In genomic region chr11:836700-837099, GRCh38 we compare ENCODE assay signal across 27 cellular contexts. TPM values are rescaled to one million over a fixed set of nuclear protein-coding genes. Genes with fewer than 3 reads are reported as not detected.
A peak's percentile ranks its signal among the peaks of the same experiment; 100 is the strongest.
DNase-seq lines count a peak whose midpoint lies in the region; ATAC-seq, FAIRE-seq and TF ChIP-seq lines count a peak whose summit lies in the region.
"Had no signal": no experiment of that assay in that cellular context is flagged by ENCODE, and none has a peak within 500 bp of the region (broad histone marks: within the 10 kb centered on the region; RNA-seq: fewer than 3 reads in every experiment).

No MANE protein-coding gene starts in this region.

- H3K36me3 ChIP-seq in right atrium auricular region (peaks cover 51% of the 10 kb centered on the region), K562 (ENCODE audit: control insufficient read depth, insufficient read depth, low read length) (peaks cover 65% of the 10 kb centered on the region; the same call in 2 of the 3 replicates), stomach (peaks cover 41 to 55% (median 50%) of the 10 kb centered on the region in 4 donors)

- POLR2A ChIA-PET in K562 (lab: Yijun Ruan, JAX), result interaction anchor here (0.6 to 1.6 kb wide), 4 partner anchors 14 to 1835 kb away, joined by 3 to 5 read pairs (median 3); no protein-coding TSS in a partner anchor

- peaks cover 4% of the 10 kb centered on the region for H3K9me1 ChIP-seq in K562 (ENCODE audit: control insufficient read depth, insufficient read depth, low read length)

- no peak overlapping the region for H3K4me3 ChIP-seq in right atrium auricular region
- no peak overlapping the region for H3K4me3 ChIP-seq in K562
- no peak overlapping the region for H3K4me3 ChIP-seq in stomach
- H3K4me3 ChIP-seq: BLaER1 treated with 17β-estradiol and CSF1 and Interleukin-3, amounts not matched to agents 10 nM and 100 nM; hepatocyte; Peyer's patch; spleen; thoracic aorta had no signal

- peaks cover 7% of the 10 kb centered on the region for H4K20me1 ChIP-seq in K562 (replicated peaks; ENCODE audit: control insufficient read depth, insufficient read depth, low read length)

- DNase-seq in right atrium auricular region (ENCODE audit: low spot score) (no peak), cardiac septum (ENCODE audit: low spot score) (no peak), K562 (ENCODE audit: extremely low read depth in 1 of 4, low spot score in 3 of 4) (no peak), stomach (no peak), SK-N-DZ (ENCODE audit: low spot score) (no peak), AG08396 (ENCODE audit: low spot score) (no peak)
- DNase-seq: ACHN; activated CD4-positive, alpha-beta T cell treated with anti-CD3 and anti-CD28 coated beads for 36 hours; activated gamma-delta T cell; COR-L47; DND-41; foreskin fibroblast; immature natural killer cell; naive thymus-derived CD4-positive, alpha-beta T cell; NCI-H187; NCI-H524 treated with DMSO at 0.1 percent for 48 hours; NK-92 treated with Interleukin-12 subunit alpha and Interleukin-12 subunit beta, amount 100 ng/mL, for 24 hours; Peyer's patch; stimulated activated CD4-positive, alpha-beta T cell treated with anti-CD3 and anti-CD28 coated beads, Interleukin-2, amount 100 ng/mL, for 48 hours had no signal

- BruUV-seq in K562 (replicated peaks; lab: Mats Ljungman, UMichigan), result no TSS peak

- no peak for FAIRE-seq in K562 (lab: Jason Lieb, UNC)

- TF ChIP-seq EP300 in K562 (IDR thresholded peaks at IDR 0.05; ENCODE audit: low read length) (no peak), stomach (IDR thresholded peaks at IDR 0.05) (no peak)

- intact Hi-C loops in cardiac septum (cut with DNase I), result no loop called here
- intact Hi-C loops in K562 (cut with micrococcal nuclease), result no loop called here
- intact Hi-C loops in stomach (cut with DNase I; ENCODE audit: low total_unique reads), result no loop called here

- TF ChIP-seq POLR2A in K562 (conservative IDR thresholded peaks at IDR 0.05), result no peak
- TF ChIP-seq POLR2A in stomach (IDR thresholded peaks at IDR 0.05), result no peak

- no peak overlapping the region for H3K4me2 ChIP-seq in K562 (ENCODE audit: insufficient read depth, low read length)
- H3K4me2 ChIP-seq: BLaER1 treated with 17β-estradiol and CSF1 and Interleukin-3, amounts not matched to agents 10 nM and 100 nM; hepatocyte had no signal

- no peak for TF ChIP-seq RAD21 in K562 (CRISPR knock-in tag; conservative IDR thresholded peaks at IDR 0.05 in 1 of 2, IDR thresholded peaks at IDR 0.05 in 1 of 2)

- H2AFZ ChIP-seq in K562 (ENCODE audit: low read depth, low read length), result no peak overlapping the region
- H2AFZ ChIP-seq: hepatocyte had no signal

- H3K4me1 ChIP-seq in right atrium auricular region (peaks cover 0 to 86% of the 10 kb centered on the region in 2 donors), K562 (replicated peaks in 1 of 2; ENCODE audit: control insufficient read depth in 2 of 2, insufficient read depth in 2 of 2, low read length in 2 of 2) (peaks cover 29 to 88% of the 10 kb centered on the region in 2 experiments; a peak in 4 of 5 replicates), stomach (peaks cover 63 to 96% (median 92%) of the 10 kb centered on the region in 4 donors)

- WGBS in K562 (ENCODE audit: insufficient coverage, low coverage, missing lambda C conversion rate), result 93% methylated on average over 9 of the region's 9 CpGs
- 79 to 89% (median 82%) methylated on average over 7 to 9 of the region's 9 CpGs; no CpG with 5 or more reads in 1 of the 5 donors for WGBS in stomach, 5 donors

- peak overlapping the region in 1 of 2 experiments; percentile 83; a peak in 2 of 4 replicates for H3K9ac ChIP-seq in K562 (ENCODE audit: insufficient read depth in 1 of 2, low read depth in 2 of 2, low read length in 2 of 2)
- H3K9ac ChIP-seq: BLaER1 treated with 17β-estradiol and CSF1 and Interleukin-3, amounts not matched to agents 10 nM and 100 nM had no signal

- in situ Hi-C loops in K562 (cut with MboI), result no loop called here

- H3K27me3 ChIP-seq in right atrium auricular region (no peaks in the 10 kb centered on the region), K562 (ENCODE audit: control insufficient read depth in 2 of 2, insufficient read depth in 2 of 2, low read length in 2 of 2) (no peaks in the 10 kb centered on the region), stomach (peaks cover 0 to 10% (median 0%) of the 10 kb centered on the region in 3 donors)
- H3K27me3 ChIP-seq: hepatocyte, Peyer's patch had no signal

- H3K27ac ChIP-seq in right atrium auricular region, result peak overlapping the region; percentile 19 to 35
- peak overlapping the region; percentile 52; the same call in 1 of the 3 replicates for H3K27ac ChIP-seq in K562 (ENCODE audit: extremely low read depth, low read depth, low read length)
- H3K27ac ChIP-seq in stomach, result peak overlapping the region in 3 of 5 donors; percentile 91 to 98 (median 91)
- H3K27ac ChIP-seq: BLaER1 treated with 17β-estradiol and CSF1 and Interleukin-3, amounts not matched to agents 10 nM and 100 nM; hepatocyte had no signal

- CTCF ChIA-PET in K562 (lab: Yijun Ruan, JAX; ENCODE audit: low intra/inter-chr PET ratio), result no interaction called here

- H3K79me2 ChIP-seq in K562 (ENCODE audit: control insufficient read depth, insufficient read depth, low read length), result peaks cover 77% of the 10 kb centered on the region

- H3K9me3 ChIP-seq in right atrium auricular region, result no peaks in the 10 kb centered on the region
- no peaks in the 10 kb centered on the region for H3K9me3 ChIP-seq in K562 (replicated peaks; ENCODE audit: control insufficient read depth, insufficient read depth, low read depth, low read length)
- H3K9me3 ChIP-seq in stomach, result no peaks in the 10 kb centered on the region
- H3K9me3 ChIP-seq: BLaER1 treated with 17β-estradiol and CSF1 and Interleukin-3, amounts not matched to agents 10 nM and 100 nM; Peyer's patch; spleen; thoracic aorta had no signal

- no peak for ATAC-seq in K562
- ATAC-seq: activated CD4-positive, alpha-beta T cell treated with anti-CD3 and anti-CD28 coated beads for 36 hours; left lobe of liver; naive thymus-derived CD4-positive, alpha-beta T cell; stimulated activated memory B cell treated with anti-CD40 and anti-IgM and Interleukin-4, amounts not matched to agents 10 μg/mL and 1 μg/mL and 100 μg/mL, for 72 hours had no signal

- TF ChIP-seq CTCF in right atrium auricular region (IDR thresholded peaks at IDR 0.05) (no peak), K562 (IDR thresholded peaks at IDR 0.05 in 2 of 3, conservative IDR thresholded peaks at IDR 0.05 in 1 of 3; ENCODE audit: insufficient read depth in 2 of 3, low read depth in 1 of 3, low read length in 3 of 3) (no peak), stomach (IDR thresholded peaks at IDR 0.05) (no peak)

RNA-seq across cellular contexts. Expression of gene CD151, which starts 3.9 kb away (rescaled TPM):
- total RNA-seq in right atrium auricular region, result 100 to 1,000 TPM; 322 to 710 TPM
- 625 TPM for total RNA-seq in cardiac septum
- total RNA-seq in K562 (2011; cell fraction: chromatin; rRNA removed; ENCODE audit: low replicate concordance), result 104 and 449 TPM in 2 replicates
- total RNA-seq in K562 (2011; cell fraction: nucleolus; rRNA removed), result 583 and 614 TPM in 2 replicates
- total RNA-seq in K562 (2011; cell fraction: nucleoplasm; rRNA removed), result 235 and 299 TPM in 2 replicates
- 141 and 185 TPM in 2 replicates for total RNA-seq in K562 (2014; rRNA removed)
- total RNA-seq in K562 (2014; rRNA removed; fragmentation: Illumina TruSeq; extraction: Trizol), result 40.0 and 65.9 TPM in 2 replicates
- total RNA-seq in K562 (2015; rRNA removed; fragmentation: Illumina TruSeq; extraction: Trizol), result 121 and 140 TPM in 2 replicates
- total RNA-seq in K562 (2021), result 187 and 189 TPM in 2 replicates
- polyA plus RNA-seq in K562 (2011; rRNA removed), result 179 and 218 TPM in 2 replicates
- 332 and 568 TPM in 2 replicates for polyA plus RNA-seq in K562 (2011; cell fraction: cytosol; rRNA removed)
- 363 and 514 TPM in 2 replicates for polyA plus RNA-seq in K562 (2011; cell fraction: nucleus; rRNA removed)
- 181 and 228 TPM in 2 replicates for polyA plus RNA-seq in K562 (2012)
- polyA plus RNA-seq in K562 (2014; fragmentation: Illumina TruSeq; extraction: Trizol), result 95.6 and 190 TPM in 2 replicates
- polyA plus RNA-seq in K562 (2014; fragmentation: Nextera tagmentation; extraction: Ambion mirVana), result 1 to 10 TPM; 2.3 to 6.5 TPM
- polyA plus RNA-seq in K562 (2014; rRNA removed), result 187 and 238 TPM in 2 replicates
- polyA minus RNA-seq in K562 (2011; rRNA and poly(A)+ RNA removed), result 64.7 and 146 TPM in 2 replicates
- polyA minus RNA-seq in K562 (2011; cell fraction: cytosol; rRNA and poly(A)+ RNA removed), result 86.1 and 96.6 TPM in 2 replicates
- 94.5 and 98.4 TPM in 2 replicates for polyA minus RNA-seq in K562 (2011; cell fraction: nucleus; rRNA and poly(A)+ RNA removed)
- total RNA-seq in stomach, result 100 to 1,000 TPM; 103 to 293 (median 157) TPM
- 100 to 1,000 TPM in 2 of 3 donors, 10 to 100 TPM in 1; 66.7 to 262 (median 206) TPM for polyA plus RNA-seq in stomach
- polyA plus RNA-seq in SK-N-DZ (2014; cell fraction: cytosol; rRNA removed), result 190 and 218 TPM in 2 replicates
- 299 and 307 TPM in 2 replicates for polyA plus RNA-seq in SK-N-DZ (2014; cell fraction: nucleus; rRNA removed)

RNA-seq across cellular contexts. Expression of gene POLR2L, which starts 5.6 kb away (rescaled TPM):
- total RNA-seq in right atrium auricular region (100 to 1,000 TPM in 1 of 2 donors, 10 to 100 TPM in 1; 54.5 to 132 TPM), cardiac septum (202 TPM), K562 (2014; rRNA removed) (688 and 1,043 TPM in 2 replicates), K562 (2014; rRNA removed; fragmentation: Illumina TruSeq; extraction: Trizol) (21.4 and 38.3 TPM in 2 replicates), K562 (2015; rRNA removed; fragmentation: Illumina TruSeq; extraction: Trizol) (170 and 171 TPM in 2 replicates), K562 (2021) (217 and 237 TPM in 2 replicates), stomach (100 to 1,000 TPM in 1 of 5 donors, 10 to 100 TPM in 4; 13.8 to 407 (median 63.4) TPM)
- 11.3 and 43.7 TPM in 2 replicates for total RNA-seq in K562 (2011; cell fraction: chromatin; rRNA removed; ENCODE audit: low replicate concordance)
- 55.9 and 78.4 TPM in 2 replicates for total RNA-seq in K562 (2011; cell fraction: nucleolus; rRNA removed)
- 39.7 and 45.6 TPM in 2 replicates for total RNA-seq in K562 (2011; cell fraction: nucleoplasm; rRNA removed)
- polyA plus RNA-seq in K562 (2011; rRNA removed) (40.7 and 91.6 TPM in 2 replicates), K562 (2014; fragmentation: Illumina TruSeq; extraction: Trizol) (48.1 and 191 TPM in 2 replicates), K562 (2014; fragmentation: Nextera tagmentation; extraction: Ambion mirVana) (100 to 1,000 TPM in 1 of 2 experiments, 10 to 100 TPM in 1; 97.7 to 108 TPM), K562 (2014; rRNA removed) (350 and 635 TPM in 2 replicates), stomach (100 to 1,000 TPM; 130 to 160 (median 152) TPM)
- 76.1 and 201 TPM in 2 replicates for polyA plus RNA-seq in K562 (2011; cell fraction: cytosol; rRNA removed)
- 112 and 200 TPM in 2 replicates for polyA plus RNA-seq in K562 (2011; cell fraction: nucleus; rRNA removed)
- polyA plus RNA-seq in K562 (2012), result 226 and 569 TPM in 2 replicates
- polyA minus RNA-seq in K562 (2011; rRNA and poly(A)+ RNA removed), result 35.2 and 74.3 TPM in 2 replicates
- polyA minus RNA-seq in K562 (2011; cell fraction: cytosol; rRNA and poly(A)+ RNA removed), result 127 and 132 TPM in 2 replicates
- 29.1 and 33.3 TPM in 2 replicates for polyA minus RNA-seq in K562 (2011; cell fraction: nucleus; rRNA and poly(A)+ RNA removed)
- polyA plus RNA-seq in SK-N-DZ (2014; cell fraction: cytosol; rRNA removed), result 19.3 and 25.4 TPM in 2 replicates
- 10.4 and 16.2 TPM in 2 replicates for polyA plus RNA-seq in SK-N-DZ (2014; cell fraction: nucleus; rRNA removed)

RNA-seq across cellular contexts. Expression of gene TSPAN4, which starts 6.0 kb away (rescaled TPM):
- total RNA-seq in right atrium auricular region, result 10 to 100 TPM; 37.2 to 81.0 TPM
- total RNA-seq in cardiac septum, result 27.9 TPM
- total RNA-seq in K562 (2011; cell fraction: chromatin; rRNA removed; ENCODE audit: low replicate concordance), result 19.4 and 74.3 TPM in 2 replicates
- 78.6 and 92.9 TPM in 2 replicates for total RNA-seq in K562 (2011; cell fraction: nucleolus; rRNA removed)
- 32.7 and 41.1 TPM in 2 replicates for total RNA-seq in K562 (2011; cell fraction: nucleoplasm; rRNA removed)
- total RNA-seq in K562 (2014; rRNA removed), result 23.1 and 40.5 TPM in 2 replicates
- 2.3 and 3.8 TPM in 2 replicates for total RNA-seq in K562 (2014; rRNA removed; fragmentation: Illumina TruSeq; extraction: Trizol)
- 15.7 and 16.7 TPM in 2 replicates for total RNA-seq in K562 (2015; rRNA removed; fragmentation: Illumina TruSeq; extraction: Trizol)
- 27.6 and 28.3 TPM in 2 replicates for total RNA-seq in K562 (2021)
- polyA plus RNA-seq in K562 (2011; rRNA removed), result 21.5 and 42.1 TPM in 2 replicates
- polyA plus RNA-seq in K562 (2011; cell fraction: cytosol; rRNA removed), result 46.2 and 103 TPM in 2 replicates
- polyA plus RNA-seq in K562 (2011; cell fraction: nucleus; rRNA removed), result 108 and 187 TPM in 2 replicates
- 26.1 and 35.7 TPM in 2 replicates for polyA plus RNA-seq in K562 (2012)
- polyA plus RNA-seq in K562 (2014; fragmentation: Illumina TruSeq; extraction: Trizol), result 5.6 and 19.8 TPM in 2 replicates
- 1 to 10 TPM in 1 of 2 experiments, under 1 TPM in 1; 0.07 to 2.4 TPM for polyA plus RNA-seq in K562 (2014; fragmentation: Nextera tagmentation; extraction: Ambion mirVana)
- polyA plus RNA-seq in K562 (2014; rRNA removed), result 31.0 and 33.0 TPM in 2 replicates
- polyA minus RNA-seq in K562 (2011; rRNA and poly(A)+ RNA removed), result 6.9 and 10.4 TPM in 2 replicates
- polyA minus RNA-seq in K562 (2011; cell fraction: cytosol; rRNA and poly(A)+ RNA removed), result 27.9 and 34.5 TPM in 2 replicates
- 18.6 and 21.2 TPM in 2 replicates for polyA minus RNA-seq in K562 (2011; cell fraction: nucleus; rRNA and poly(A)+ RNA removed)
- 100 to 1,000 TPM in 1 of 5 donors, 10 to 100 TPM in 4; 20.5 to 116 (median 29.7) TPM for total RNA-seq in stomach
- polyA plus RNA-seq in stomach, result 10 to 100 TPM; 10.5 to 29.8 (median 26.4) TPM
- polyA plus RNA-seq in SK-N-DZ (2014; cell fraction: cytosol; rRNA removed), result 93.8 and 122 TPM in 2 replicates
- 185 and 239 TPM in 2 replicates for polyA plus RNA-seq in SK-N-DZ (2014; cell fraction: nucleus; rRNA removed)

RNA-seq across cellular contexts. Expression of gene CRACR2B, which starts 9.0 kb away (rescaled TPM):
- 10 to 100 TPM; 15.6 to 29.7 TPM for total RNA-seq in right atrium auricular region
- total RNA-seq in cardiac septum, result 12.2 TPM
- 32.8 and 134 TPM in 2 replicates for total RNA-seq in K562 (2011; cell fraction: chromatin; rRNA removed; ENCODE audit: low replicate concordance)
- 116 and 120 TPM in 2 replicates for total RNA-seq in K562 (2011; cell fraction: nucleolus; rRNA removed)
- total RNA-seq in K562 (2011; cell fraction: nucleoplasm; rRNA removed), result 53.6 and 58.1 TPM in 2 replicates
- total RNA-seq in K562 (2014; rRNA removed), result 19.7 and 21.9 TPM in 2 replicates
- 0.86 and 2.3 TPM in 2 replicates for total RNA-seq in K562 (2014; rRNA removed; fragmentation: Illumina TruSeq; extraction: Trizol)
- 5.8 and 6.0 TPM in 2 replicates for total RNA-seq in K562 (2015; rRNA removed; fragmentation: Illumina TruSeq; extraction: Trizol)
- 29.0 and 35.7 TPM in 2 replicates for total RNA-seq in K562 (2021)
- polyA plus RNA-seq in K562 (2011; rRNA removed), result 5.7 and 15.1 TPM in 2 replicates
- polyA plus RNA-seq in K562 (2011; cell fraction: cytosol; rRNA removed), result 5.8 and 17.5 TPM in 2 replicates
- polyA plus RNA-seq in K562 (2011; cell fraction: nucleus; rRNA removed), result 229 and 325 TPM in 2 replicates
- polyA plus RNA-seq in K562 (2012), result 22.7 and 54.8 TPM in 2 replicates
- 7.2 and 13.1 TPM in 2 replicates for polyA plus RNA-seq in K562 (2014; fragmentation: Illumina TruSeq; extraction: Trizol)
- under 1 TPM; 0.10 to 0.13 TPM for polyA plus RNA-seq in K562 (2014; fragmentation: Nextera tagmentation; extraction: Ambion mirVana)
- 40.7 and 51.0 TPM in 2 replicates for polyA plus RNA-seq in K562 (2014; rRNA removed)
- 0.84 and 1.6 TPM in 2 replicates for polyA minus RNA-seq in K562 (2011; rRNA and poly(A)+ RNA removed)
- 5.2 and 6.3 TPM in 2 replicates for polyA minus RNA-seq in K562 (2011; cell fraction: cytosol; rRNA and poly(A)+ RNA removed)
- polyA minus RNA-seq in K562 (2011; cell fraction: nucleus; rRNA and poly(A)+ RNA removed), result 24.2 and 30.4 TPM in 2 replicates
- total RNA-seq in stomach, result 100 to 1,000 TPM in 4 of 5 donors, 10 to 100 TPM in 1; 12.7 to 556 (median 165) TPM
- polyA plus RNA-seq in stomach, result 100 to 1,000 TPM; 105 to 133 (median 119) TPM
- 25.4 and 33.1 TPM in 2 replicates for polyA plus RNA-seq in SK-N-DZ (2014; cell fraction: cytosol; rRNA removed)
- 281 and 344 TPM in 2 replicates for polyA plus RNA-seq in SK-N-DZ (2014; cell fraction: nucleus; rRNA removed)
- total RNA-seq: H4, SK-MEL-5 had no signal
- polyA plus RNA-seq: naive thymus-derived CD4-positive, alpha-beta T cell had no signal

RNA-seq across cellular contexts. Expression of gene PNPLA2, which starts 18.0 kb away (rescaled TPM):
- 100 to 1,000 TPM in 1 of 2 donors, 10 to 100 TPM in 1; 94.4 to 123 TPM for total RNA-seq in right atrium auricular region
- total RNA-seq in cardiac septum, result 209 TPM
- 83.1 and 391 TPM in 2 replicates for total RNA-seq in K562 (2011; cell fraction: chromatin; rRNA removed; ENCODE audit: low replicate concordance)
- 282 and 286 TPM in 2 replicates for total RNA-seq in K562 (2011; cell fraction: nucleolus; rRNA removed)
- 136 and 157 TPM in 2 replicates for total RNA-seq in K562 (2011; cell fraction: nucleoplasm; rRNA removed)
- 22.2 and 32.0 TPM in 2 replicates for total RNA-seq in K562 (2014; rRNA removed)
- 3.6 and 5.0 TPM in 2 replicates for total RNA-seq in K562 (2014; rRNA removed; fragmentation: Illumina TruSeq; extraction: Trizol)
- total RNA-seq in K562 (2015; rRNA removed; fragmentation: Illumina TruSeq; extraction: Trizol), result 8.4 and 9.0 TPM in 2 replicates
- total RNA-seq in K562 (2021), result 87.1 and 87.5 TPM in 2 replicates
- polyA plus RNA-seq in K562 (2011; rRNA removed), result 6.9 and 29.3 TPM in 2 replicates
- polyA plus RNA-seq in K562 (2011; cell fraction: cytosol; rRNA removed), result 10.0 and 17.9 TPM in 2 replicates
- 266 and 420 TPM in 2 replicates for polyA plus RNA-seq in K562 (2011; cell fraction: nucleus; rRNA removed)
- polyA plus RNA-seq in K562 (2012), result 39.2 and 88.0 TPM in 2 replicates
- polyA plus RNA-seq in K562 (2014; fragmentation: Illumina TruSeq; extraction: Trizol), result 21.4 and 37.1 TPM in 2 replicates
- polyA plus RNA-seq in K562 (2014; fragmentation: Nextera tagmentation; extraction: Ambion mirVana), result under 1 TPM; 0.39 TPM
- polyA plus RNA-seq in K562 (2014; rRNA removed), result 36.4 and 49.4 TPM in 2 replicates
- polyA minus RNA-seq in K562 (2011; rRNA and poly(A)+ RNA removed), result 9.2 and 12.6 TPM in 2 replicates
- 26.3 TPM in 2 replicates for polyA minus RNA-seq in K562 (2011; cell fraction: cytosol; rRNA and poly(A)+ RNA removed)
- 88.9 and 90.9 TPM in 2 replicates for polyA minus RNA-seq in K562 (2011; cell fraction: nucleus; rRNA and poly(A)+ RNA removed)
- 100 to 1,000 TPM in 3 of 5 donors, 10 to 100 TPM in 2; 33.4 to 385 (median 139) TPM for total RNA-seq in stomach
- polyA plus RNA-seq in stomach, result 10 to 100 TPM; 41.7 to 85.1 (median 77.8) TPM
- 23.7 and 25.9 TPM in 2 replicates for polyA plus RNA-seq in SK-N-DZ (2014; cell fraction: cytosol; rRNA removed)
- polyA plus RNA-seq in SK-N-DZ (2014; cell fraction: nucleus; rRNA removed), result 119 and 135 TPM in 2 replicates

Comparison
In these comparisons a context has a peak if more than half of its experiments do, and no peak if none do; other contexts are left out.
1. H3K27ac ChIP-seq: peak in every context shown above with its lines; median percentile 91 in stomach; 52 in K562; 27 in right atrium auricular region.